In the genomic region with DNA sequence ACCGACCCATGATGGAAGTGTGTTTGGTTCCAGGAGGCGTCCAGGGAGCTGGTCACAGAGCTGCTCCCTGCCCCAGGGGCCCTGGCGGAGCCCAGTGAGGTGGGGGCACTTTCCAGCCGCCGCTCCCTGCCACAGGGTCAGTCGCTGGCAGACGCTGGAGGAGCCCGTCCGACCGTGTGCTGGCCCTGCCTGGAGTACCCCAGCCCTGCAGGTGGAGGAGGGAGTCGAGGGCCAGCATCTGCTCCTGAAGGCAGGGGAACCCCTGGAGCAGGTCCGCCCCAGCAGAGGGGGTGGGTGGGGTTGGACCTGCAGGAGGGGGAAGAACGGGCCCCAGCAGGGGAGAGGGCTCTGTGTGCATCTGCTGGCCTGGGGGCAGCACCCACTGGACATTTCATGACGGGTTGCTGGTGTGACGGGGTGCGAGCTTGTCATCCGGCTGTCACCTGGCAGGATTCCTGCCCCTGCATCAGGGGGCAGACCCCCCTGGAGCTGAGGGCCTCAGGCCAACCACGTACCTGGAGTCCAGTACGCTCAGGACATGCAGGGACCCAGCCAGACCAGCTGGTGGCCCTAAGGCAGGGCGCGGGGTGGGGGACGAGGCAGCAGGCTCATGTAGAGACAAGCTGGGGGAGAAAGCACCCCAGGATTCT, we compare ENCODE assay signal across 1 cellular context.
TF ChIP-seq lines count a peak whose summit lies in the region.

No MANE protein-coding gene starts in this region.

TF ChIP-seq in K562, 482 proteins besides CTCF, POLR2A, EP300 and RAD21 (continued from another document):
- TF ChIP-seq, protein P1, sequence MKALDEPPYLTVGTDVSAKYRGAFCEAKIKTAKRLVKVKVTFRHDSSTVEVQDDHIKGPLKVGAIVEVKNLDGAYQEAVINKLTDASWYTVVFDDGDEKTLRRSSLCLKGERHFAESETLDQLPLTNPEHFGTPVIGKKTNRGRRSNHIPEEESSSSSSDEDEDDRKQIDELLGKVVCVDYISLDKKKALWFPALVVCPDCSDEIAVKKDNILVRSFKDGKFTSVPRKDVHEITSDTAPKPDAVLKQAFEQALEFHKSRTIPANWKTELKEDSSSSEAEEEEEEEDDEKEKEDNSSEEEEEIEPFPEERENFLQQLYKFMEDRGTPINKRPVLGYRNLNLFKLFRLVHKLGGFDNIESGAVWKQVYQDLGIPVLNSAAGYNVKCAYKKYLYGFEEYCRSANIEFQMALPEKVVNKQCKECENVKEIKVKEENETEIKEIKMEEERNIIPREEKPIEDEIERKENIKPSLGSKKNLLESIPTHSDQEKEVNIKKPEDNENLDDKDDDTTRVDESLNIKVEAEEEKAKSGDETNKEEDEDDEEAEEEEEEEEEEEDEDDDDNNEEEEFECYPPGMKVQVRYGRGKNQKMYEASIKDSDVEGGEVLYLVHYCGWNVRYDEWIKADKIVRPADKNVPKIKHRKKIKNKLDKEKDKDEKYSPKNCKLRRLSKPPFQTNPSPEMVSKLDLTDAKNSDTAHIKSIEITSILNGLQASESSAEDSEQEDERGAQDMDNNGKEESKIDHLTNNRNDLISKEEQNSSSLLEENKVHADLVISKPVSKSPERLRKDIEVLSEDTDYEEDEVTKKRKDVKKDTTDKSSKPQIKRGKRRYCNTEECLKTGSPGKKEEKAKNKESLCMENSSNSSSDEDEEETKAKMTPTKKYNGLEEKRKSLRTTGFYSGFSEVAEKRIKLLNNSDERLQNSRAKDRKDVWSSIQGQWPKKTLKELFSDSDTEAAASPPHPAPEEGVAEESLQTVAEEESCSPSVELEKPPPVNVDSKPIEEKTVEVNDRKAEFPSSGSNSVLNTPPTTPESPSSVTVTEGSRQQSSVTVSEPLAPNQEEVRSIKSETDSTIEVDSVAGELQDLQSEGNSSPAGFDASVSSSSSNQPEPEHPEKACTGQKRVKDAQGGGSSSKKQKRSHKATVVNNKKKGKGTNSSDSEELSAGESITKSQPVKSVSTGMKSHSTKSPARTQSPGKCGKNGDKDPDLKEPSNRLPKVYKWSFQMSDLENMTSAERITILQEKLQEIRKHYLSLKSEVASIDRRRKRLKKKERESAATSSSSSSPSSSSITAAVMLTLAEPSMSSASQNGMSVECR (CRISPR knock-in tag; IDR thresholded peaks at IDR 0.05): no peak
- TF ChIP-seq ZNF408 (CRISPR knock-in tag; IDR thresholded peaks at IDR 0.05; ENCODE audit: low read depth): no peak
